In genomic region chr6:31087494-31088089, GRCh38 we compare ENCODE assay signal across 1 cellular context.
TF ChIP-seq lines count a peak whose summit lies in the region.

No MANE protein-coding gene starts in this region.

TF ChIP-seq in K562, 482 proteins besides CTCF, POLR2A, EP300 and RAD21 (continued from another document and continues in another):
- TF ChIP-seq ELK3 (CRISPR knock-in tag; IDR thresholded peaks at IDR 0.05): no peak
- TF ChIP-seq ATF7 (IDR thresholded peaks at IDR 0.05): peak; percentile 47; the same call in 1 of the 2 replicates
- TF ChIP-seq FOXP4 (CRISPR knock-in tag; IDR thresholded peaks at IDR 0.05; ENCODE audit: borderline replicate concordance): no peak
- TF ChIP-seq SIN3B (IDR thresholded peaks at IDR 0.05; ENCODE audit: low read depth): no peak
- TF ChIP-seq SAFB2 (IDR thresholded peaks at IDR 0.05; ENCODE audit: borderline replicate concordance, low read depth, low read length, severe bottlenecking): no peak
- no peak for TF ChIP-seq SAP30 (IDR thresholded peaks at IDR 0.05; ENCODE audit: borderline replicate concordance, insufficient read depth, low read depth, low read length, poor library complexity, severe bottlenecking)
- no peak for TF ChIP-seq ZNF644 (tag; IDR thresholded peaks at IDR 0.05; ENCODE audit: low read depth)
- 0 out of 2 replicates have a peak, but pooled peaks have one; percentile 9 for TF ChIP-seq ZNF384 (IDR thresholded peaks at IDR 0.05; ENCODE audit: low read depth, low read length)
- TF ChIP-seq, protein P1, sequence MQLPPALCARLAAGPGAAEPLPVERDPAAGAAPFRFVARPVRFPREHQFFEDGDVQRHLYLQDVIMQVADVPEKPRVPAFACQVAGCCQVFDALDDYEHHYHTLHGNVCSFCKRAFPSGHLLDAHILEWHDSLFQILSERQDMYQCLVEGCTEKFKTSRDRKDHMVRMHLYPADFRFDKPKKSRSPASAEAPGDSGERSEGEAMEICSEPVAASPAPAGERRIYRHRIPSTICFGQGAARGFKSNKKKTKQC (CRISPR knock-in tag; IDR thresholded peaks at IDR 0.05): no peak
- TF ChIP-seq, protein P2, sequence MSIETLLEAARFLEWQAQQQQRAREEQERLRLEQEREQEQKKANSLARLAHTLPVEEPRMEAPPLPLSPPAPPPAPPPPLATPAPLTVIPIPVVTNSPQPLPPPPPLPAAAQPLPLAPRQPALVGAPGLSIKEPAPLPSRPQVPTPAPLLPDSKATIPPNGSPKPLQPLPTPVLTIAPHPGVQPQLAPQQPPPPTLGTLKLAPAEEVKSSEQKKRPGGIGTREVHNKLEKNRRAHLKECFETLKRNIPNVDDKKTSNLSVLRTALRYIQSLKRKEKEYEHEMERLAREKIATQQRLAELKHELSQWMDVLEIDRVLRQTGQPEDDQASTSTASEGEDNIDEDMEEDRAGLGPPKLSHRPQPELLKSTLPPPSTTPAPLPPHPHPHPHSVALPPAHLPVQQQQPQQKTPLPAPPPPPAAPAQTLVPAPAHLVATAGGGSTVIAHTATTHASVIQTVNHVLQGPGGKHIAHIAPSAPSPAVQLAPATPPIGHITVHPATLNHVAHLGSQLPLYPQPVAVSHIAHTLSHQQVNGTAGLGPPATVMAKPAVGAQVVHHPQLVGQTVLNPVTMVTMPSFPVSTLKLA (conservative IDR thresholded peaks at IDR 0.05): no peak
- TF ChIP-seq PHB2 (IDR thresholded peaks at IDR 0.05; ENCODE audit: low read depth): no peak
- TF ChIP-seq PTTG1 (tag; IDR thresholded peaks at IDR 0.05; ENCODE audit: low read depth): no peak
- TF ChIP-seq HNRNPH1 (optimal IDR thresholded peaks at IDR 0.05; ENCODE audit: low read depth, low read length): no peak
- TF ChIP-seq PTRF (tag; IDR thresholded peaks at IDR 0.05): no peak
- TF ChIP-seq, protein P3, sequence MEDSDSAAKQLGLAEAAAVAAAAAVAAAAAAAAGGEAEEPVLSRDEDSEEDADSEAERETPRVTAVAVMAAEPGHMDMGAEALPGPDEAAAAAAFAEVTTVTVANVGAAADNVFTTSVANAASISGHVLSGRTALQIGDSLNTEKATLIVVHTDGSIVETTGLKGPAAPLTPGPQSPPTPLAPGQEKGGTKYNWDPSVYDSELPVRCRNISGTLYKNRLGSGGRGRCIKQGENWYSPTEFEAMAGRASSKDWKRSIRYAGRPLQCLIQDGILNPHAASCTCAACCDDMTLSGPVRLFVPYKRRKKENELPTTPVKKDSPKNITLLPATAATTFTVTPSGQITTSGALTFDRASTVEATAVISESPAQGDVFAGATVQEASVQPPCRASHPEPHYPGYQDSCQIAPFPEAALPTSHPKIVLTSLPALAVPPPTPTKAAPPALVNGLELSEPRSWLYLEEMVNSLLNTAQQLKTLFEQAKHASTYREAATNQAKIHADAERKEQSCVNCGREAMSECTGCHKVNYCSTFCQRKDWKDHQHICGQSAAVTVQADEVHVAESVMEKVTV (CRISPR knock-in tag; IDR thresholded peaks at IDR 0.05): peak; percentile 81
- TF ChIP-seq MYC (IDR thresholded peaks at IDR 0.05; ENCODE audit: low read depth, low read length): peak; percentile 29; the same call in 1 of the 2 replicates
- TF ChIP-seq MYC (CRISPR knock-in tag; IDR thresholded peaks at IDR 0.05; ENCODE audit: borderline replicate concordance, low read depth): no peak
- TF ChIP-seq ELF1 (tag; IDR thresholded peaks at IDR 0.05): no peak
- peak; percentile 85 for TF ChIP-seq NFATC3 (IDR thresholded peaks at IDR 0.05)
- TF ChIP-seq RHOXF2B (CRISPR knock-in tag; conservative IDR thresholded peaks at IDR 0.05): no peak
- TF ChIP-seq TCF7L2 (IDR thresholded peaks at IDR 0.05; ENCODE audit: low read depth, low read length): no peak
- TF ChIP-seq ZNF395 (CRISPR knock-in tag; IDR thresholded peaks at IDR 0.05): no peak
- TF ChIP-seq POU5F1 (IDR thresholded peaks at IDR 0.05; ENCODE audit: borderline replicate concordance, low read depth, low read length, partially characterized antibody): no peak
- TF ChIP-seq RCOR1 (IDR thresholded peaks at IDR 0.05; ENCODE audit: borderline replicate concordance in 1 of 2, low read depth in 2 of 2, low read length in 2 of 2): peak in 1 of 2 experiments; percentile 77; a peak in 1 of 4 replicates
- TF ChIP-seq RB1 (IDR thresholded peaks at IDR 0.05; ENCODE audit: low read depth): 0 out of 2 replicates have a peak, but pooled peaks have one; percentile 25
- peak; percentile 49; the same call in 1 of the 2 replicates for TF ChIP-seq STAG1 (CRISPR knock-in tag; IDR thresholded peaks at IDR 0.05; ENCODE audit: borderline replicate concordance)
- TF ChIP-seq EP400 (IDR thresholded peaks at IDR 0.05): 0 out of 2 replicates have a peak, but pooled peaks have one; percentile 2
- no peak for TF ChIP-seq ZFX (CRISPR knock-in tag; IDR thresholded peaks at IDR 0.05)
- TF ChIP-seq SREBF1 (IDR thresholded peaks at IDR 0.05; ENCODE audit: borderline replicate concordance, low read depth, low read length): no peak
- no peak for TF ChIP-seq ARID2 (IDR thresholded peaks at IDR 0.05)
- TF ChIP-seq SUPT5H (IDR thresholded peaks at IDR 0.05): no peak
- TF ChIP-seq, protein P4, sequence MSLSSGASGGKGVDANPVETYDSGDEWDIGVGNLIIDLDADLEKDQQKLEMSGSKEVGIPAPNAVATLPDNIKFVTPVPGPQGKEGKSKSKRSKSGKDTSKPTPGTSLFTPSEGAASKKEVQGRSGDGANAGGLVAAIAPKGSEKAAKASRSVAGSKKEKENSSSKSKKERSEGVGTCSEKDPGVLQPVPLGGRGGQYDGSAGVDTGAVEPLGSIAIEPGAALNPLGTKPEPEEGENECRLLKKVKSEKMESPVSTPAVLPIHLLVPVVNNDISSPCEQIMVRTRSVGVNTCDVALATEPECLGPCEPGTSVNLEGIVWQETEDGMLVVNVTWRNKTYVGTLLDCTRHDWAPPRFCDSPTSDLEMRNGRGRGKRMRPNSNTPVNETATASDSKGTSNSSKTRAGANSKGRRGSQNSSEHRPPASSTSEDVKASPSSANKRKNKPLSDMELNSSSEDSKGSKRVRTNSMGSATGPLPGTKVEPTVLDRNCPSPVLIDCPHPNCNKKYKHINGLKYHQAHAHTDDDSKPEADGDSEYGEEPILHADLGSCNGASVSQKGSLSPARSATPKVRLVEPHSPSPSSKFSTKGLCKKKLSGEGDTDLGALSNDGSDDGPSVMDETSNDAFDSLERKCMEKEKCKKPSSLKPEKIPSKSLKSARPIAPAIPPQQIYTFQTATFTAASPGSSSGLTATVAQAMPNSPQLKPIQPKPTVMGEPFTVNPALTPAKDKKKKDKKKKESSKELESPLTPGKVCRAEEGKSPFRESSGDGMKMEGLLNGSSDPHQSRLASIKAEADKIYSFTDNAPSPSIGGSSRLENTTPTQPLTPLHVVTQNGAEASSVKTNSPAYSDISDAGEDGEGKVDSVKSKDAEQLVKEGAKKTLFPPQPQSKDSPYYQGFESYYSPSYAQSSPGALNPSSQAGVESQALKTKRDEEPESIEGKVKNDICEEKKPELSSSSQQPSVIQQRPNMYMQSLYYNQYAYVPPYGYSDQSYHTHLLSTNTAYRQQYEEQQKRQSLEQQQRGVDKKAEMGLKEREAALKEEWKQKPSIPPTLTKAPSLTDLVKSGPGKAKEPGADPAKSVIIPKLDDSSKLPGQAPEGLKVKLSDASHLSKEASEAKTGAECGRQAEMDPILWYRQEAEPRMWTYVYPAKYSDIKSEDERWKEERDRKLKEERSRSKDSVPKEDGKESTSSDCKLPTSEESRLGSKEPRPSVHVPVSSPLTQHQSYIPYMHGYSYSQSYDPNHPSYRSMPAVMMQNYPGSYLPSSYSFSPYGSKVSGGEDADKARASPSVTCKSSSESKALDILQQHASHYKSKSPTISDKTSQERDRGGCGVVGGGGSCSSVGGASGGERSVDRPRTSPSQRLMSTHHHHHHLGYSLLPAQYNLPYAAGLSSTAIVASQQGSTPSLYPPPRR (CRISPR knock-in tag; IDR thresholded peaks at IDR 0.05; ENCODE audit: borderline replicate concordance): no peak
- no peak for TF ChIP-seq ZC3H11A (IDR thresholded peaks at IDR 0.05; ENCODE audit: low read depth, low read length)
- TF ChIP-seq SP1 (CRISPR knock-in tag; IDR thresholded peaks at IDR 0.05): no peak
- no peak for TF ChIP-seq FOXJ2 (tag; IDR thresholded peaks at IDR 0.05)
- TF ChIP-seq, protein P5, sequence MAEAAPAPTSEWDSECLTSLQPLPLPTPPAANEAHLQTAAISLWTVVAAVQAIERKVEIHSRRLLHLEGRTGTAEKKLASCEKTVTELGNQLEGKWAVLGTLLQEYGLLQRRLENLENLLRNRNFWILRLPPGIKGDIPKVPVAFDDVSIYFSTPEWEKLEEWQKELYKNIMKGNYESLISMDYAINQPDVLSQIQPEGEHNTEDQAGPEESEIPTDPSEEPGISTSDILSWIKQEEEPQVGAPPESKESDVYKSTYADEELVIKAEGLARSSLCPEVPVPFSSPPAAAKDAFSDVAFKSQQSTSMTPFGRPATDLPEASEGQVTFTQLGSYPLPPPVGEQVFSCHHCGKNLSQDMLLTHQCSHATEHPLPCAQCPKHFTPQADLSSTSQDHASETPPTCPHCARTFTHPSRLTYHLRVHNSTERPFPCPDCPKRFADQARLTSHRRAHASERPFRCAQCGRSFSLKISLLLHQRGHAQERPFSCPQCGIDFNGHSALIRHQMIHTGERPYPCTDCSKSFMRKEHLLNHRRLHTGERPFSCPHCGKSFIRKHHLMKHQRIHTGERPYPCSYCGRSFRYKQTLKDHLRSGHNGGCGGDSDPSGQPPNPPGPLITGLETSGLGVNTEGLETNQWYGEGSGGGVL (CRISPR knock-in tag; IDR thresholded peaks at IDR 0.05): no peak
- no peak for TF ChIP-seq FOXK1 (CRISPR knock-in tag; IDR thresholded peaks at IDR 0.05; ENCODE audit: borderline replicate concordance)
- no peak for TF ChIP-seq ZNF347 (CRISPR knock-in tag; IDR thresholded peaks at IDR 0.05; ENCODE audit: low read depth)
- no peak for TF ChIP-seq ZNF174 (CRISPR knock-in tag; IDR thresholded peaks at IDR 0.05)
- TF ChIP-seq CBX5 (IDR thresholded peaks at IDR 0.05; ENCODE audit: borderline replicate concordance, low read depth): no peak
- TF ChIP-seq SMARCB1 (IDR thresholded peaks at IDR 0.05; ENCODE audit: insufficient read length, low read depth): no peak
- no peak for TF ChIP-seq ZNF354B (CRISPR knock-in tag; IDR thresholded peaks at IDR 0.05)
- TF ChIP-seq TCFL5 (CRISPR knock-in tag; conservative IDR thresholded peaks at IDR 0.05): no peak
- TF ChIP-seq, protein P6, sequence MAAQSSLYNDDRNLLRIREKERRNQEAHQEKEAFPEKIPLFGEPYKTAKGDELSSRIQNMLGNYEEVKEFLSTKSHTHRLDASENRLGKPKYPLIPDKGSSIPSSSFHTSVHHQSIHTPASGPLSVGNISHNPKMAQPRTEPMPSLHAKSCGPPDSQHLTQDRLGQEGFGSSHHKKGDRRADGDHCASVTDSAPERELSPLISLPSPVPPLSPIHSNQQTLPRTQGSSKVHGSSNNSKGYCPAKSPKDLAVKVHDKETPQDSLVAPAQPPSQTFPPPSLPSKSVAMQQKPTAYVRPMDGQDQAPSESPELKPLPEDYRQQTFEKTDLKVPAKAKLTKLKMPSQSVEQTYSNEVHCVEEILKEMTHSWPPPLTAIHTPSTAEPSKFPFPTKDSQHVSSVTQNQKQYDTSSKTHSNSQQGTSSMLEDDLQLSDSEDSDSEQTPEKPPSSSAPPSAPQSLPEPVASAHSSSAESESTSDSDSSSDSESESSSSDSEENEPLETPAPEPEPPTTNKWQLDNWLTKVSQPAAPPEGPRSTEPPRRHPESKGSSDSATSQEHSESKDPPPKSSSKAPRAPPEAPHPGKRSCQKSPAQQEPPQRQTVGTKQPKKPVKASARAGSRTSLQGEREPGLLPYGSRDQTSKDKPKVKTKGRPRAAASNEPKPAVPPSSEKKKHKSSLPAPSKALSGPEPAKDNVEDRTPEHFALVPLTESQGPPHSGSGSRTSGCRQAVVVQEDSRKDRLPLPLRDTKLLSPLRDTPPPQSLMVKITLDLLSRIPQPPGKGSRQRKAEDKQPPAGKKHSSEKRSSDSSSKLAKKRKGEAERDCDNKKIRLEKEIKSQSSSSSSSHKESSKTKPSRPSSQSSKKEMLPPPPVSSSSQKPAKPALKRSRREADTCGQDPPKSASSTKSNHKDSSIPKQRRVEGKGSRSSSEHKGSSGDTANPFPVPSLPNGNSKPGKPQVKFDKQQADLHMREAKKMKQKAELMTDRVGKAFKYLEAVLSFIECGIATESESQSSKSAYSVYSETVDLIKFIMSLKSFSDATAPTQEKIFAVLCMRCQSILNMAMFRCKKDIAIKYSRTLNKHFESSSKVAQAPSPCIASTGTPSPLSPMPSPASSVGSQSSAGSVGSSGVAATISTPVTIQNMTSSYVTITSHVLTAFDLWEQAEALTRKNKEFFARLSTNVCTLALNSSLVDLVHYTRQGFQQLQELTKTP (IDR thresholded peaks at IDR 0.05; ENCODE audit: low read depth in 1 of 2, partially characterized antibody in 2 of 2): no peak
- TF ChIP-seq NEUROD1 (IDR thresholded peaks at IDR 0.05; ENCODE audit: borderline replicate concordance, low read depth, low read length, partially characterized antibody): no peak
- TF ChIP-seq POLR3G (IDR thresholded peaks at IDR 0.05; ENCODE audit: extremely low read depth, insufficient read length, insufficient replicate concordance): no peak
- TF ChIP-seq ZEB2 (IDR thresholded peaks at IDR 0.05): no peak
